ENCODE assay signal across 8 cellular contexts in the genomic region with DNA sequence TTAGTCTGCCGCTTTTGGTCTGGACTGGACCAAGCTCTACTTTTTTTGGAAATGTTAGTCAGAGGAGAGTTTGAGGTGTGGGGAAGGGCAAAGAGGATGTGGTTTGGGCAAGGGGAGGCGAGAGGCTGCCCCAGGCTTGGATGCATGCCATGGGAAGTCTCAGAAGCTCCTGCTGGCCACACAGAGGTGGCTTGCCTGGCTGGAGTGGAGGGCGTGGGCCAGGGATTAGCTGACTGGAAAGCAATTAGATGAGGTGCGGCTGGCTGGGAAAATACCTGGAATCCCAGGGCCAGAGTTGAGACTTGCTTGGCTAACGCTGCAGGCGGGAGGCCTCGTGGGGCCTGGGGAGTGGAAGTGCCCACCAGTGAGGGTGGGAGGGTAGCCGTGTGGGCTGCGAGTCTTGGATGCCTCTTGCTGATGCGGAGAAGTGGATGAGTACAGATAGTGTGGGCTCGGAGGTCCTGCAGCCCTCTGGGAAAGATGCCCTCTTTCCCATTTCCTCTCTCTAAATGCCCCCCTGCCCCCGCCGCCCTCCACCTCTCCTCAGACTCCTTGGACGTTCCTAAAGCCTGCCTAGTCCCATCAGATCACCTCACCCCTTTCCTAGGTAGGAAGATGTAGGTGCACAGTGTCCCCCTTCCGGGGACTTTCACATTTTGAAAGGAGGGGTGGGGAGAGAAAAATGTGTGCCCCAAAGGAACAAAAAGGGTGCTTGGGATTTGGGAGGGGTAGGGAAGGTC.
DNase-seq lines count a peak whose midpoint lies in the region; ATAC-seq and FAIRE-seq lines count a peak whose summit lies in the region.

No MANE protein-coding gene starts in this region.

- FAIRE-seq in frontal cortex (lab: Jason Lieb, UNC) = no peak

- peaks cover 72% of the 10 kb centered on the region for H3K4me1 Mint-ChIP-seq in activated T-cell treated with anti-CD3 and anti-CD28 coated beads, Interleukin-2, amount 50 U/mL, for 24 hours (ENCODE audit: low read depth)

- H3K9me3 Mint-ChIP-seq in activated T-cell treated with anti-CD3 and anti-CD28 coated beads, Interleukin-2, amount 50 U/mL, for 24 hours = no peaks in the 10 kb centered on the region

- ATAC-seq in left ventricle myocardium superior (peak; percentile 18), HG02678 (IDR thresholded peaks at IDR 0.05; ENCODE audit: unreplicated experiment) (no peak)
- ATAC-seq in stimulated activated naive CD8-positive, alpha-beta T cell treated with anti-CD3 and anti-CD28 coated beads, Interleukin-15, Interleukin-2, amounts not matched to agents 100 U/mL and 50 U/mL, for 24 hours = no peak

- H3K4me3 Mint-ChIP-seq in activated T-cell treated with anti-CD3 and anti-CD28 coated beads, Interleukin-2, amount 50 U/mL, for 24 hours = peak overlapping the region; percentile 72

- peak overlapping the region; percentile 97 for H3K27ac Mint-ChIP-seq in activated T-cell treated with anti-CD3 and anti-CD28 coated beads, Interleukin-2, amount 50 U/mL, for 24 hours

- no peaks in the 10 kb centered on the region for H3K27me3 Mint-ChIP-seq in activated T-cell treated with anti-CD3 and anti-CD28 coated beads, Interleukin-2, amount 50 U/mL, for 24 hours

- intact Hi-C loops in left ventricle myocardium superior (cut with micrococcal nuclease) = no loop called here

- peak; percentile 44 for DNase-seq in GF-D8 (lab: John Stamatoyannopoulos, UW)
- DNase-seq in NCI-H2029 (lab: John Stamatoyannopoulos, UW) = peak; percentile 38
- peak; percentile 46 for DNase-seq in activated T-cell treated with anti-CD3 and anti-CD28 coated beads, Interleukin-2, amount 50 U/mL, for 24 hours
- peak; percentile 33 for DNase-seq in left ventricle myocardium superior
- peak; percentile 48 for DNase-seq in stimulated activated naive CD8-positive, alpha-beta T cell treated with anti-CD3 and anti-CD28 coated beads, Interleukin-15, Interleukin-2, amounts not matched to agents 100 U/mL and 50 U/mL, for 24 hours
- no peak for DNase-seq in SIG-M5 treated with dmso at 0.1 percent for 504 hours (lab: John Stamatoyannopoulos, UW; ENCODE audit: unreplicated experiment)
- no peak for DNase-seq in frontal cortex (ENCODE audit: low spot score in 2 of 2)

- no peaks in the 10 kb centered on the region for H3K36me3 Mint-ChIP-seq in activated T-cell treated with anti-CD3 and anti-CD28 coated beads, Interleukin-2, amount 50 U/mL, for 24 hours (ENCODE audit: low read depth)

Comparison
In these comparisons a context has a peak if more than half of its experiments do, and no peak if none do; other contexts are left out.
1. DNase-seq: peak in GF-D8 (single experiment), NCI-H2029 (single experiment), activated T-cell treated with anti-CD3 and anti-CD28 coated beads, Interleukin-2, amount 50 U/mL, for 24 hours (single experiment), left ventricle myocardium superior (single experiment) and stimulated activated naive CD8-positive, alpha-beta T cell treated with anti-CD3 and anti-CD28 coated beads, Interleukin-15, Interleukin-2, amounts not matched to agents 100 U/mL and 50 U/mL, for 24 hours (single experiment); none in SIG-M5 treated with dmso at 0.1 percent for 504 hours (single experiment) and frontal cortex (0 of 2).